9 cellular contexts compared by ENCODE assay signal in the genomic region with DNA sequence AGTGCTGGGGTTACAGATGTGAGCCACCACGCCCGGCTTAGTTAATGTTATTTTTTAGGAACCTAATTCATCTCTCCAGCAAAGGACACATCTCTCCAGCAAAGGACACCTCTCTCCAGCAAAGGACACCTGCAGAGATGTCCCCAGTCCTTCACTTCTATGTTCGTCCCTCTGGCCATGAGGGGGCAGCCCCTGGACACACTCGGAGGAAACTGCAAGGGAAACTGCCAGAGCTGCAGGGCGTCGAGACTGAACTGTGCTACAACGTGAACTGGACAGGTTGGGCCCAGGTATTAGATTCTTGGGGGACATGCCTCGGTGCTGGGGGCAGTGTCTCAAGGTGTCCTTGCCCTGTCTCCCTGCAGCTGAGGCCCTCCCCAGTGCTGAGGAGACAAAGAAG. TPM values are rescaled to one million over a fixed set of nuclear protein-coding genes. Genes with fewer than 3 reads are reported as not detected.
DNase-seq lines count a peak whose midpoint lies in the region; ATAC-seq and TF ChIP-seq lines count a peak whose summit lies in the region.
"Had no signal": no experiment of that assay in that cellular context is flagged by ENCODE, and none has a peak within 500 bp of the region (broad histone marks: within the 10 kb centered on the region; RNA-seq: fewer than 3 reads in every experiment).

No MANE protein-coding gene starts in this region.

- H2BK15ac ChIP-seq in mesenchymal stem cell (ENCODE audit: low read depth, poor library complexity, severe bottlenecking): no peak overlapping the region

- TF ChIP-seq CTCF in WERI-Rb-1 (IDR thresholded peaks at IDR 0.05; ENCODE audit: low read depth, low read length): peak; percentile 47

- H3K36me3 ChIP-seq in WERI-Rb-1 (peaks cover 46% of the 10 kb centered on the region), mesenchymal stem cell (ENCODE audit: control insufficient read depth in 1 of 2, insufficient read depth in 2 of 2, low read depth in 1 of 2, low read length in 2 of 2) (peaks cover 34 to 41% of the 10 kb centered on the region in 2 experiments)

- no peak overlapping the region for H3K4ac ChIP-seq in mesenchymal stem cell (ENCODE audit: low read depth in 1 of 2, low read length in 2 of 2)

- WGBS in mesenchymal stem cell: 79% methylated on average over 8 of the region's 8 CpGs

- no peak overlapping the region for H3K14ac ChIP-seq in mesenchymal stem cell (ENCODE audit: low read length in 2 of 2)

- H3K27me3 ChIP-seq in WERI-Rb-1 (ENCODE audit: insufficient read depth, low read depth, severe bottlenecking) (no peaks in the 10 kb centered on the region), mesenchymal stem cell (ENCODE audit: control insufficient read depth in 1 of 2, insufficient read depth in 1 of 2, low read length in 2 of 2) (no peaks in the 10 kb centered on the region)

- no peak overlapping the region for H2AK5ac ChIP-seq in mesenchymal stem cell (ENCODE audit: low read length, severe bottlenecking)

- H4K91ac ChIP-seq in mesenchymal stem cell (ENCODE audit: low read length): no peak overlapping the region

- in situ Hi-C loops in G401 (cut with HindIII; ENCODE audit: low sequenced_read_pairs): no loop called here

- no peak for ATAC-seq in HG02642 (IDR thresholded peaks at IDR 0.05; ENCODE audit: poor library complexity, unreplicated experiment)
- ATAC-seq in HG02798 (IDR thresholded peaks at IDR 0.05; ENCODE audit: poor library complexity, unreplicated experiment): no peak
- ATAC-seq: activated CD4-positive, CD25-positive, alpha-beta regulatory T cell treated with anti-CD3 and anti-CD28 coated beads, Interleukin-2, amount 50 U/mL, for 24 hours had no signal

- H3K9me3 ChIP-seq in WERI-Rb-1 (ENCODE audit: severe bottlenecking) (no peaks in the 10 kb centered on the region), mesenchymal stem cell (ENCODE audit: control insufficient read depth, low read length) (no peaks in the 10 kb centered on the region)

- no peak overlapping the region for H2BK5ac ChIP-seq in mesenchymal stem cell (ENCODE audit: low read depth, low read length, poor library complexity, severe bottlenecking)

- H3K79me1 ChIP-seq in mesenchymal stem cell (replicated peaks; ENCODE audit: low read length, poor library complexity, severe bottlenecking): peaks cover 35% of the 10 kb centered on the region

- no peak overlapping the region for H3K23ac ChIP-seq in mesenchymal stem cell (ENCODE audit: low read length in 2 of 2)

- H3K27ac ChIP-seq in WERI-Rb-1 (no peak overlapping the region), mesenchymal stem cell (ENCODE audit: low read length, poor library complexity, severe bottlenecking) (no peak overlapping the region)

- H3K4me2 ChIP-seq in mesenchymal stem cell (ENCODE audit: low read length, poor library complexity, severe bottlenecking): no peak overlapping the region
- H3K4me2 ChIP-seq: smooth muscle cell had no signal

- no peaks in the 10 kb centered on the region for H3K4me1 ChIP-seq in mesenchymal stem cell (ENCODE audit: control insufficient read depth, insufficient read depth, low read depth, low read length)

- H3K9ac ChIP-seq in mesenchymal stem cell (ENCODE audit: low read length): no peak overlapping the region

- DNase-seq in G401 (ENCODE audit: low spot score): peak; percentile 43
- DNase-seq in WERI-Rb-1: peak; percentile 63
- peak; percentile 28 for DNase-seq in mesenchymal stem cell
- no peak for DNase-seq in activated naive CD4-positive, alpha-beta T cell (lab: John Stamatoyannopoulos, UW)
- DNase-seq: NCI-H446 had no signal

- H3K18ac ChIP-seq in mesenchymal stem cell (ENCODE audit: low read depth in 1 of 2, low read length in 2 of 2): no peak overlapping the region

- no peak overlapping the region for H2BK12ac ChIP-seq in mesenchymal stem cell (ENCODE audit: low read length in 2 of 2)

- H2AFZ ChIP-seq in mesenchymal stem cell (ENCODE audit: low read depth, low read length): no peak overlapping the region

- H4K8ac ChIP-seq in mesenchymal stem cell (ENCODE audit: low read length): no peak overlapping the region

- H3K4me3 ChIP-seq in WERI-Rb-1 (ENCODE audit: low read depth, low read length) (no peak overlapping the region), mesenchymal stem cell (ENCODE audit: insufficient read depth in 1 of 2, low read depth in 1 of 2, low read length in 2 of 2) (no peak overlapping the region)
- H3K4me3 ChIP-seq: smooth muscle cell had no signal

- H2BK120ac ChIP-seq in mesenchymal stem cell (ENCODE audit: low read depth, low read length): no peak overlapping the region

RNA-seq across cellular contexts. Expression of gene PFAS, which starts 4.7 kb away (rescaled TPM):
- total RNA-seq in G401 (2014; rRNA removed; shearing (Covaris generic)): 133 and 173 TPM in 2 replicates
- 7.3 TPM for polyA plus RNA-seq in mesenchymal stem cell (2013, experiment 1 of 2)
- 6.8 TPM for polyA plus RNA-seq in mesenchymal stem cell (2013, experiment 2 of 2)

RNA-seq across cellular contexts. Expression of gene CTC1, which starts 5.9 kb away (rescaled TPM):
- total RNA-seq in G401 (2014; rRNA removed; shearing (Covaris generic)): 15.0 and 22.9 TPM in 2 replicates
- 6.3 TPM for polyA plus RNA-seq in mesenchymal stem cell (2013, experiment 1 of 2)
- polyA plus RNA-seq in mesenchymal stem cell (2013, experiment 2 of 2): 5.4 TPM

RNA-seq across cellular contexts. Expression of gene RANGRF, which starts 34.7 kb away (rescaled TPM):
- 54.4 and 65.3 TPM in 2 replicates for total RNA-seq in G401 (2014; rRNA removed; shearing (Covaris generic))
- 44.4 TPM for polyA plus RNA-seq in mesenchymal stem cell (2013, experiment 1 of 2)
- polyA plus RNA-seq in mesenchymal stem cell (2013, experiment 2 of 2): 45.9 TPM

RNA-seq across cellular contexts. Expression of gene SLC25A35, which starts 41.4 kb away (rescaled TPM):
- 0.68 and 1.7 TPM in 2 replicates for total RNA-seq in G401 (2014; rRNA removed; shearing (Covaris generic))
- polyA plus RNA-seq in mesenchymal stem cell (2013, experiment 1 of 2): 5.8 TPM
- polyA plus RNA-seq in mesenchymal stem cell (2013, experiment 2 of 2): 6.1 TPM

RNA-seq across cellular contexts. Expression of gene AURKB, which starts 43.4 kb away (rescaled TPM):
- 162 and 166 TPM in 2 replicates for total RNA-seq in G401 (2014; rRNA removed; shearing (Covaris generic))
- polyA plus RNA-seq in mesenchymal stem cell (2013, experiment 1 of 2): 11.5 TPM
- polyA plus RNA-seq in mesenchymal stem cell (2013, experiment 2 of 2): 11.0 TPM

Comparison
In these comparisons a context has a peak if more than half of its experiments do, and no peak if none do; other contexts are left out.
1. DNase-seq: peak in G401 (single experiment), WERI-Rb-1 (single experiment) and mesenchymal stem cell (single experiment); none in activated naive CD4-positive, alpha-beta T cell (0 of 4).